ENCODE assay signal across 1 cellular context in genomic region chr1:153746174-153746573, GRCh38.
TF ChIP-seq lines count a peak whose summit lies in the region.

No MANE protein-coding gene starts in this region.

TF ChIP-seq in H1, 55 proteins besides CTCF, POLR2A, EP300 and RAD21:
- TF ChIP-seq SIRT6 (IDR thresholded peaks at IDR 0.05; ENCODE audit: low read length) (no peak), POU5F1 (IDR thresholded peaks at IDR 0.05; ENCODE audit: low read depth, low read length) (no peak), TAF1 (IDR thresholded peaks at IDR 0.05; ENCODE audit: low read depth, low read length) (0 out of 2 replicates have a peak, but pooled peaks have one; percentile 21), POLR2AphosphoS5 (IDR thresholded peaks at IDR 0.05; ENCODE audit: low read depth, low read length) (no peak), E2F6 (IDR thresholded peaks at IDR 0.05) (no peak), KDM5A (IDR thresholded peaks at IDR 0.05; ENCODE audit: low read length) (no peak)
